ENCODE assay signal across 18 cellular contexts in the genomic region with DNA sequence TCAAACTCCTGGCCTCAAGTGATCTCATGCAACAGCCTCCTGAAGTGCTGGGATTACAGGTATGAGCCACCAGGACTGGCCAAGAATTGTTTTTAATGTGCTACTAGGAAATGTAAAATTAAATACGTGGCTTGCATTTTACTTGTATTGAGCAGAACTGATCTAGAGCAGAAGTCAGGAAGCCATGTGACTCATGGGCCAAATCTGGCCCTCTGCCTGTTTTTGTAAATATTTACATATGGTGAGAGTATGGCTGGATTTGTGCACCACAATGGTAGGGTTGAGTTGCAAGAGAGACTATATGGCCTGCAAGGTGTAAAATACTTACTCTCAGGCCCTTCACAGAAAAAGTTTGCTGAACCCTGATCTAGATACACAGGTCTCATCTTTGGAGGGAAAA.
DNase-seq lines count a peak whose midpoint lies in the region; ATAC-seq and TF ChIP-seq lines count a peak whose summit lies in the region.
"Had no signal": no experiment of that assay in that cellular context is flagged by ENCODE, and none has a peak within 500 bp of the region (broad histone marks: within the 10 kb centered on the region; RNA-seq: fewer than 3 reads in every experiment).

No MANE protein-coding gene starts in this region.

- H2BK120ac ChIP-seq in mesenchymal stem cell (ENCODE audit: low read depth, low read length) = no peak overlapping the region

- no peak overlapping the region for H3K14ac ChIP-seq in mesenchymal stem cell (ENCODE audit: low read length in 2 of 2)

- H2BK5ac ChIP-seq in mesenchymal stem cell (ENCODE audit: low read depth, low read length, poor library complexity, severe bottlenecking) = no peak overlapping the region

- in situ Hi-C loops in brain microvascular endothelial cell (cut with HindIII; ENCODE audit: low pct_ligation_motif_present, low sequenced_read_pairs) = no loop called here

- H3K9me3 ChIP-seq in MG63 (no peaks in the 10 kb centered on the region), mesenchymal stem cell (ENCODE audit: control insufficient read depth, low read length) (no peaks in the 10 kb centered on the region)
- H3K9me3 ChIP-seq: ascending aorta, heart right ventricle, left ventricle myocardium inferior had no signal

- DNase-seq in EH (ENCODE audit: low read depth) = peak; percentile 20
- peak; percentile 94 for DNase-seq in MG63
- peak; percentile 35 for DNase-seq in brain microvascular endothelial cell
- DNase-seq in mesenchymal stem cell = peak; percentile 48
- DNase-seq in D341Med (ENCODE audit: low spot score) = no peak
- DNase-seq: activated CD4-positive, alpha-beta memory T cell treated with anti-CD3 and anti-CD28 coated beads for 36 hours; effector memory CD4-positive, alpha-beta T cell; H9; heart right ventricle; left ventricle myocardium inferior; NCI-H187 treated with DMSO at 0.1 percent for 48 hours; stimulated activated CD4-positive, alpha-beta T cell treated with anti-CD3 and anti-CD28 coated beads, Interleukin-2, amount 100 ng/mL, for 24 hours had no signal

- H3K27ac ChIP-seq in brain microvascular endothelial cell = no peak overlapping the region
- H3K27ac ChIP-seq in mesenchymal stem cell (ENCODE audit: low read length, poor library complexity, severe bottlenecking) = no peak overlapping the region
- H3K27ac ChIP-seq: ascending aorta; BLaER1 treated with 17β-estradiol and CSF1 and Interleukin-3, amounts not matched to agents 10 nM and 100 nM; heart right ventricle; left ventricle myocardium inferior had no signal

- H3K4ac ChIP-seq in mesenchymal stem cell (ENCODE audit: low read depth in 1 of 2, low read length in 2 of 2) = no peak overlapping the region

- H4K91ac ChIP-seq in mesenchymal stem cell (ENCODE audit: low read length) = no peak overlapping the region

- H3K79me1 ChIP-seq in mesenchymal stem cell (replicated peaks; ENCODE audit: low read length, poor library complexity, severe bottlenecking) = no peaks in the 10 kb centered on the region

- H2AFZ ChIP-seq in mesenchymal stem cell (ENCODE audit: low read depth, low read length) = no peak overlapping the region

- H3K23ac ChIP-seq in mesenchymal stem cell (ENCODE audit: low read length in 2 of 2) = no peak overlapping the region

- WGBS in mesenchymal stem cell = 26% methylated on average over 1 of the region's 1 CpG

- H3K27me3 ChIP-seq in MG63 (no peaks in the 10 kb centered on the region), brain microvascular endothelial cell (replicated peaks) (no peaks in the 10 kb centered on the region), mesenchymal stem cell (ENCODE audit: control insufficient read depth in 1 of 2, insufficient read depth in 1 of 2, low read length in 2 of 2) (peaks cover 0 to 24% of the 10 kb centered on the region in 2 experiments)
- H3K27me3 ChIP-seq: ascending aorta; BLaER1 treated with 17β-estradiol and CSF1 and Interleukin-3, amounts not matched to agents 10 nM and 100 nM had no signal

- ATAC-seq in HG02938 (IDR thresholded peaks at IDR 0.05; ENCODE audit: unreplicated experiment) (no peak), GM18519 (IDR thresholded peaks at IDR 0.05; ENCODE audit: low FRiP score, unreplicated experiment) (no peak), GM18909 (IDR thresholded peaks at IDR 0.05; ENCODE audit: poor library complexity, unreplicated experiment) (no peak)
- ATAC-seq: heart right ventricle; natural killer cell treated with Interleukin-12 subunit alpha and Interleukin-12 subunit beta and Interleukin-15 and Interleukin-18, amount 100 ng/mL, for 72 hours had no signal

- H3K9ac ChIP-seq in mesenchymal stem cell (ENCODE audit: low read length) = no peak overlapping the region
- H3K9ac ChIP-seq: BLaER1 treated with 17β-estradiol and CSF1 and Interleukin-3, amounts not matched to agents 10 nM and 100 nM had no signal

- H3K36me3 ChIP-seq in MG63 (no peaks in the 10 kb centered on the region), brain microvascular endothelial cell (replicated peaks) (no peaks in the 10 kb centered on the region), mesenchymal stem cell (ENCODE audit: control insufficient read depth in 1 of 2, insufficient read depth in 2 of 2, low read depth in 1 of 2, low read length in 2 of 2) (no peaks in the 10 kb centered on the region)
- H3K36me3 ChIP-seq: ascending aorta; BLaER1 treated with 17β-estradiol and CSF1 and Interleukin-3, amounts not matched to agents 10 nM and 100 nM; heart right ventricle; left ventricle myocardium inferior had no signal

- H3K4me2 ChIP-seq in mesenchymal stem cell (ENCODE audit: low read length, poor library complexity, severe bottlenecking) = no peak overlapping the region
- H3K4me2 ChIP-seq: BLaER1 treated with 17β-estradiol and CSF1 and Interleukin-3, amounts not matched to agents 10 nM and 100 nM had no signal

- H4K8ac ChIP-seq in mesenchymal stem cell (ENCODE audit: low read length) = no peak overlapping the region

- no peaks in the 10 kb centered on the region for H3K4me1 ChIP-seq in mesenchymal stem cell (ENCODE audit: control insufficient read depth, insufficient read depth, low read depth, low read length)
- H3K4me1 ChIP-seq: ascending aorta, heart right ventricle, left ventricle myocardium inferior had no signal

- no peak overlapping the region for H2AK5ac ChIP-seq in mesenchymal stem cell (ENCODE audit: low read length, severe bottlenecking)

- no peak overlapping the region for H3K18ac ChIP-seq in mesenchymal stem cell (ENCODE audit: low read depth in 1 of 2, low read length in 2 of 2)

- no peak overlapping the region for H2BK15ac ChIP-seq in mesenchymal stem cell (ENCODE audit: low read depth, poor library complexity, severe bottlenecking)

- no peak overlapping the region for H2BK12ac ChIP-seq in mesenchymal stem cell (ENCODE audit: low read length in 2 of 2)

- no peak for TF ChIP-seq CTCF in brain microvascular endothelial cell (IDR thresholded peaks at IDR 0.05; ENCODE audit: low read depth, low read length, missing control alignments)

- H3K4me3 ChIP-seq in MG63 (no peak overlapping the region), brain microvascular endothelial cell (ENCODE audit: low read depth, low read length) (no peak overlapping the region), mesenchymal stem cell (ENCODE audit: insufficient read depth in 1 of 2, low read depth in 1 of 2, low read length in 2 of 2) (no peak overlapping the region)
- H3K4me3 ChIP-seq: ascending aorta; BLaER1 treated with 17β-estradiol and CSF1 and Interleukin-3, amounts not matched to agents 10 nM and 100 nM; heart right ventricle; left ventricle myocardium inferior had no signal
